ENCODE assay signal across 25 cellular contexts in genomic region chr3:63809607-63810006, GRCh38. TPM values are rescaled to one million over a fixed set of nuclear protein-coding genes. Genes with fewer than 3 reads are reported as not detected.
DNase-seq lines count a peak whose midpoint lies in the region; ATAC-seq and TF ChIP-seq lines count a peak whose summit lies in the region.
"Had no signal": no experiment of that assay in that cellular context is flagged by ENCODE, and none has a peak within 500 bp of the region (broad histone marks: within the 10 kb centered on the region; RNA-seq: fewer than 3 reads in every experiment).

No MANE protein-coding gene starts in this region.

- CTCF ChIA-PET in activated CD4-positive, alpha-beta memory T cell treated with anti-CD3 and anti-CD28 coated beads for 36 hours (lab: Charles Lee): no interaction called here

- TF ChIP-seq CTCF in choroid plexus epithelial cell (conservative IDR thresholded peaks at IDR 0.05; ENCODE audit: low read depth, low read length) (no peak), neutrophil (IDR thresholded peaks at IDR 0.05) (no peak), type B pancreatic cell (conservative IDR thresholded peaks at IDR 0.05) (no peak)

- H3K27ac ChIP-seq in GM23248: no peak overlapping the region
- peak overlapping the region; percentile 83 for H3K27ac ChIP-seq in neutrophil
- H3K27ac ChIP-seq: lower lobe of right lung, psoas muscle, transverse colon had no signal

- intact Hi-C loops in activated CD4-positive, alpha-beta memory T cell treated with anti-CD3 and anti-CD28 coated beads for 36 hours (cut with micrococcal nuclease): loop anchor here (10.0 kb wide), 1 partner anchor 1605 kb away; no protein-coding TSS in a partner anchor

- no peak overlapping the region for H2AFZ ChIP-seq in GM23248

- no peaks in the 10 kb centered on the region for H3K9me2 ChIP-seq in GM23248 (ENCODE audit: insufficient read depth)

- no peaks in the 10 kb centered on the region for H3K79me2 ChIP-seq in GM23248 (ENCODE audit: insufficient read depth)

- DNase-seq in GM23248: peak; percentile 19
- DNase-seq in NCI-H226: peak; percentile 22
- DNase-seq in choroid plexus epithelial cell (ENCODE audit: low read depth): peak; percentile 43
- no peak for DNase-seq in activated CD4-positive, alpha-beta memory T cell treated with anti-CD3 and anti-CD28 coated beads for 36 hours
- DNase-seq in type B pancreatic cell (ENCODE audit: extremely low spot score, unreplicated experiment): no peak
- DNase-seq: activated CD4-positive, alpha-beta T cell treated with anti-CD3 and anti-CD28 coated beads, Interleukin-2, amount 50 U/mL, for 48 hours; activated naive CD8-positive, alpha-beta T cell treated with anti-CD3 and anti-CD28 coated beads for 36 hours; activated T-cell treated with anti-CD3 and anti-CD28 coated beads, Interleukin-2, amount 50 U/mL, for 72 hours; C1 segment of cervical spinal cord; DMS79; effector memory CD8-positive, alpha-beta T cell; H7; lower lobe of right lung; MV-4-11; natural killer cell; NCI-H526; OCI-M1; psoas muscle; stimulated activated naive B cell treated with anti-CD40 and anti-IgM and Interleukin-4, amounts not matched to agents 10 μg/mL and 1 μg/mL and 100 μg/mL, for 72 hours; transverse colon had no signal

- in situ Hi-C loops in GM23248 (cut with MboI): loop anchor here (25.0 kb wide), 1 partner anchor 1197 kb away; no protein-coding TSS in a partner anchor

- H3K27me3 ChIP-seq in GM23248 (replicated peaks; ENCODE audit: insufficient read depth) (no peaks in the 10 kb centered on the region), neutrophil (no peaks in the 10 kb centered on the region)
- H3K27me3 ChIP-seq: transverse colon had no signal

- no peak overlapping the region for H3K9ac ChIP-seq in GM23248

- H3K27ac Mint-ChIP-seq in activated CD4-positive, alpha-beta memory T cell treated with anti-CD3 and anti-CD28 coated beads for 36 hours: no peak overlapping the region
- no peak overlapping the region for H3K27ac Mint-ChIP-seq in type B pancreatic cell
- H3K27ac Mint-ChIP-seq: activated naive CD8-positive, alpha-beta T cell treated with anti-CD3 and anti-CD28 coated beads for 36 hours; activated T-cell treated with anti-CD3 and anti-CD28 coated beads, Interleukin-2, amount 50 U/mL, for 72 hours; effector memory CD8-positive, alpha-beta T cell; natural killer cell; stimulated activated naive B cell treated with anti-CD40 and anti-IgM and Interleukin-4, amounts not matched to agents 10 μg/mL and 1 μg/mL and 100 μg/mL, for 72 hours had no signal

- 79 to 85% methylated on average over 6 of the region's 6 CpGs for WGBS in GM23248 (ENCODE audit: low coverage in 1 of 2, low lambda C conversion rate in 2 of 2, missing lambda C conversion rate in 2 of 2), 2 experiments

- POLR2A ChIA-PET in activated CD4-positive, alpha-beta memory T cell treated with anti-CD3 and anti-CD28 coated beads for 36 hours (lab: Charles Lee): no interaction called here

- peaks cover 3% of the 10 kb centered on the region for H3K4me1 Mint-ChIP-seq in activated CD4-positive, alpha-beta memory T cell treated with anti-CD3 and anti-CD28 coated beads for 36 hours (ENCODE audit: low read depth)
- H3K4me1 Mint-ChIP-seq in type B pancreatic cell (ENCODE audit: unreplicated experiment): peaks cover 11% of the 10 kb centered on the region
- H3K4me1 Mint-ChIP-seq: activated naive CD8-positive, alpha-beta T cell treated with anti-CD3 and anti-CD28 coated beads for 36 hours; stimulated activated naive B cell treated with anti-CD40 and anti-IgM and Interleukin-4, amounts not matched to agents 10 μg/mL and 1 μg/mL and 100 μg/mL, for 72 hours had no signal

- H3K9me3 Mint-ChIP-seq in activated CD4-positive, alpha-beta memory T cell treated with anti-CD3 and anti-CD28 coated beads for 36 hours: no peaks in the 10 kb centered on the region
- H3K9me3 Mint-ChIP-seq in type B pancreatic cell: no peaks in the 10 kb centered on the region
- H3K9me3 Mint-ChIP-seq: activated naive CD8-positive, alpha-beta T cell treated with anti-CD3 and anti-CD28 coated beads for 36 hours; activated T-cell treated with anti-CD3 and anti-CD28 coated beads, Interleukin-2, amount 50 U/mL, for 72 hours; effector memory CD8-positive, alpha-beta T cell; natural killer cell; stimulated activated naive B cell treated with anti-CD40 and anti-IgM and Interleukin-4, amounts not matched to agents 10 μg/mL and 1 μg/mL and 100 μg/mL, for 72 hours had no signal

- ATAC-seq in HG03442 (IDR thresholded peaks at IDR 0.05; ENCODE audit: unreplicated experiment): no peak
- no peak for ATAC-seq in GM18907 (IDR thresholded peaks at IDR 0.05; ENCODE audit: unreplicated experiment)
- ATAC-seq: activated T-cell treated with anti-CD3 and anti-CD28 coated beads, Interleukin-2, amount 50 U/mL, for 72 hours; effector memory CD8-positive, alpha-beta T cell; lower lobe of right lung; natural killer cell; psoas muscle; stimulated activated naive B cell treated with anti-CD40 and anti-IgM and Interleukin-4, amounts not matched to agents 10 μg/mL and 1 μg/mL and 100 μg/mL, for 72 hours had no signal

- H3K4me1 ChIP-seq in GM23248 (ENCODE audit: insufficient read depth) (no peaks in the 10 kb centered on the region), neutrophil (ENCODE audit: control insufficient read depth in 1 of 2, insufficient read depth in 1 of 2, low read depth in 1 of 2, low read length in 1 of 2) (peaks cover 21 to 26% of the 10 kb centered on the region in 2 experiments)
- H3K4me1 ChIP-seq: lower lobe of right lung, psoas muscle, transverse colon had no signal

- H4K20me1 ChIP-seq in GM23248 (ENCODE audit: insufficient read depth): no peaks in the 10 kb centered on the region

- H3K4me3 Mint-ChIP-seq in activated CD4-positive, alpha-beta memory T cell treated with anti-CD3 and anti-CD28 coated beads for 36 hours: no peak overlapping the region
- H3K4me3 Mint-ChIP-seq in type B pancreatic cell: no peak overlapping the region
- H3K4me3 Mint-ChIP-seq: activated naive CD8-positive, alpha-beta T cell treated with anti-CD3 and anti-CD28 coated beads for 36 hours; activated T-cell treated with anti-CD3 and anti-CD28 coated beads, Interleukin-2, amount 50 U/mL, for 72 hours; effector memory CD8-positive, alpha-beta T cell; natural killer cell; stimulated activated naive B cell treated with anti-CD40 and anti-IgM and Interleukin-4, amounts not matched to agents 10 μg/mL and 1 μg/mL and 100 μg/mL, for 72 hours had no signal

- H3K36me3 ChIP-seq in GM23248 (ENCODE audit: low read depth): no peaks in the 10 kb centered on the region
- H3K36me3 ChIP-seq in neutrophil: no peaks in the 10 kb centered on the region
- H3K36me3 ChIP-seq: lower lobe of right lung, transverse colon had no signal

- no peaks in the 10 kb centered on the region for H3K9me3 ChIP-seq in GM23248 (ENCODE audit: low read depth)
- no peaks in the 10 kb centered on the region for H3K9me3 ChIP-seq in neutrophil
- H3K9me3 ChIP-seq: lower lobe of right lung, psoas muscle, transverse colon had no signal

- H3K4me3 ChIP-seq in GM23248 (no peak overlapping the region), choroid plexus epithelial cell (ENCODE audit: low read depth, low read length) (no peak overlapping the region), neutrophil (ENCODE audit: low read depth in 1 of 2, low read length in 1 of 2) (no peak overlapping the region)
- H3K4me3 ChIP-seq: lower lobe of right lung, psoas muscle, transverse colon had no signal

- H3K27me3 Mint-ChIP-seq in activated CD4-positive, alpha-beta memory T cell treated with anti-CD3 and anti-CD28 coated beads for 36 hours: no peaks in the 10 kb centered on the region
- no peaks in the 10 kb centered on the region for H3K27me3 Mint-ChIP-seq in type B pancreatic cell
- H3K27me3 Mint-ChIP-seq: activated naive CD8-positive, alpha-beta T cell treated with anti-CD3 and anti-CD28 coated beads for 36 hours; effector memory CD8-positive, alpha-beta T cell; stimulated activated naive B cell treated with anti-CD40 and anti-IgM and Interleukin-4, amounts not matched to agents 10 μg/mL and 1 μg/mL and 100 μg/mL, for 72 hours had no signal

- peaks cover 3% of the 10 kb centered on the region for H3K36me3 Mint-ChIP-seq in activated CD4-positive, alpha-beta memory T cell treated with anti-CD3 and anti-CD28 coated beads for 36 hours
- H3K36me3 Mint-ChIP-seq in type B pancreatic cell: no peaks in the 10 kb centered on the region
- H3K36me3 Mint-ChIP-seq: activated naive CD8-positive, alpha-beta T cell treated with anti-CD3 and anti-CD28 coated beads for 36 hours; natural killer cell; stimulated activated naive B cell treated with anti-CD40 and anti-IgM and Interleukin-4, amounts not matched to agents 10 μg/mL and 1 μg/mL and 100 μg/mL, for 72 hours had no signal

- H3K4me2 ChIP-seq in GM23248 (ENCODE audit: unreplicated experiment): no peak overlapping the region

- no peaks in the 10 kb centered on the region for H3F3A ChIP-seq in GM23248 (ENCODE audit: insufficient read depth)

RNA-seq across cellular contexts. Expression of gene C3orf49, which starts 9.5 kb away (rescaled TPM):
- not detected in 2 replicates for total RNA-seq in GM23248 (2014; rRNA removed; shearing (Covaris generic))
- not detected in 2 replicates for polyA plus RNA-seq in GM23248 (2016; fragmentation: Nextera tagmentation; extraction: Ambion mirVana)
- total RNA-seq in activated CD4-positive, alpha-beta memory T cell treated with anti-CD3 and anti-CD28 coated beads for 36 hours: not detected
- total RNA-seq in type B pancreatic cell (ENCODE audit: low replicate concordance): not detected in 2 replicates
- total RNA-seq: activated naive CD8-positive, alpha-beta T cell treated with anti-CD3 and anti-CD28 coated beads for 36 hours; activated T-cell treated with anti-CD3 and anti-CD28 coated beads, Interleukin-2, amount 50 U/mL, for 72 hours; cardiac septum; frontal cortex; H7; lower lobe of right lung; natural killer cell; psoas muscle; transverse colon had no signal

RNA-seq across cellular contexts. Expression of gene THOC7, which starts 54.0 kb away (rescaled TPM):
- 54.8 and 71.7 TPM in 2 replicates for total RNA-seq in GM23248 (2014; rRNA removed; shearing (Covaris generic))
- 93.8 and 103 TPM in 2 replicates for polyA plus RNA-seq in GM23248 (2016; fragmentation: Nextera tagmentation; extraction: Ambion mirVana)
- total RNA-seq in activated CD4-positive, alpha-beta memory T cell treated with anti-CD3 and anti-CD28 coated beads for 36 hours: 10 to 100 TPM; 85.2 to 88.9 TPM
- total RNA-seq in type B pancreatic cell (ENCODE audit: low replicate concordance): 48.3 and 53.0 TPM in 2 replicates

RNA-seq across cellular contexts. Expression of gene ATXN7, which starts 54.1 kb away (rescaled TPM):
- total RNA-seq in GM23248 (2014; rRNA removed; shearing (Covaris generic)): 3.9 and 6.6 TPM in 2 replicates
- polyA plus RNA-seq in GM23248 (2016; fragmentation: Nextera tagmentation; extraction: Ambion mirVana): 1.8 and 2.4 TPM in 2 replicates
- 10 to 100 TPM; 26.3 to 29.4 TPM for total RNA-seq in activated CD4-positive, alpha-beta memory T cell treated with anti-CD3 and anti-CD28 coated beads for 36 hours
- 18.6 and 19.8 TPM in 2 replicates for total RNA-seq in type B pancreatic cell (ENCODE audit: low replicate concordance)

Comparison
In these comparisons a context has a peak if more than half of its experiments do, and no peak if none do; other contexts are left out.
1. DNase-seq: peak in GM23248 (single experiment), NCI-H226 (single experiment) and choroid plexus epithelial cell (single experiment); none in activated CD4-positive, alpha-beta memory T cell treated with anti-CD3 and anti-CD28 coated beads for 36 hours (single experiment) and type B pancreatic cell (single experiment).